ENCODE assay signal across 33 cellular contexts in genomic region chr2:44836916-44837315, GRCh38.
"Had no signal": no experiment of that assay in that cellular context is flagged by ENCODE, and none has a peak within 500 bp of the region (broad histone marks: within the 10 kb centered on the region; RNA-seq: fewer than 3 reads in every experiment).

No MANE protein-coding gene starts in this region.

- ATAC-seq: PC-3 had no signal

- H3K4me3 Mint-ChIP-seq: activated CD4-positive, alpha-beta memory T cell treated with anti-CD3 and anti-CD28 coated beads for 36 hours; activated CD4-positive, alpha-beta T cell treated with anti-CD3 and anti-CD28 coated beads, Interleukin-2, amount 10 ng/mL, durations not matched to agents 7 days and 5 days; activated CD8-positive, alpha-beta memory T cell treated with anti-CD3 and anti-CD28 coated beads, Interleukin-2, amount 10 ng/mL, durations not matched to agents 7 days and 5 days; activated naive CD8-positive, alpha-beta T cell treated with anti-CD3 and anti-CD28 coated beads for 36 hours; activated T-helper 1 cell treated with anti-CD3 and anti-CD28 coated beads, Interleukin-12 subunit alpha, Interleukin-12 subunit beta, Interleukin-2, Interleukin-4 antibody, amounts not matched to agents 30 ng/mL and 10 ng/mL and 1 ng/mL, durations not matched to agents 14 hours and 24 hours and 36 hours; central memory CD8-positive, alpha-beta T cell; IgD-negative memory B cell; T-helper 1 cell treated with Interleukin-12 subunit alpha and Interleukin-12 subunit beta and Interleukin-4 antibody, amounts not matched to agents 30 μg/mL and 1 μg/mL, for 36 hours had no signal

- H3K9ac ChIP-seq: SK-N-SH had no signal

- H3K9me3 Mint-ChIP-seq: activated CD4-positive, alpha-beta memory T cell treated with anti-CD3 and anti-CD28 coated beads for 36 hours; central memory CD8-positive, alpha-beta T cell; T-helper 1 cell treated with Interleukin-12 subunit alpha and Interleukin-12 subunit beta and Interleukin-4 antibody, amounts not matched to agents 30 μg/mL and 1 μg/mL, for 36 hours; T-helper 2 cell treated with Interferon-gamma antibody and Interleukin-4, amounts not matched to agents 5 μg/mL and 100 μg/mL, for 36 hours had no signal

- H3K4me1 Mint-ChIP-seq: central memory CD8-positive, alpha-beta T cell had no signal

- H3K4me3 ChIP-seq: Peyer's patch, SJSA1 had no signal

- DNase-seq: activated effector memory CD4-positive, alpha-beta T cell treated with anti-CD3 and anti-CD28 coated beads, Interleukin-2, amount 50 U/mL, for 16 hours; activated naive CD4-positive, alpha-beta T cell; activated naive CD4-positive, alpha-beta T cell treated with anti-CD3 and anti-CD28 coated beads, Interleukin-2, amount 50 U/mL, for 16 hours; activated T-cell treated with anti-CD3 and anti-CD28 coated beads, Interleukin-2, amount 50 U/mL, for 1 hour; amniotic stem cell; aorta; brain microvascular endothelial cell; Karpas-422; KBM-7; NCI-H1105; NCI-H1417 treated with DMSO at 0.1 percent for 48 hours; NCI-H187 treated with DMSO at 0.1 percent for 48 hours; NCI-H2081; NCI-H226; NCI-H446 treated with DMSO at 0.1 percent for 48 hours; NCI-H524; NCI-H69; NCI-H82; PC-3; Peyer's patch; RPMI8226; SHP77 treated with DMSO at 0.1 percent for 48 hours; SK-N-SH had no signal

- H3K4me2 ChIP-seq: SK-N-SH had no signal

- H3K4me1 ChIP-seq: Peyer's patch, SJSA1 had no signal

- H3K27ac ChIP-seq: brain microvascular endothelial cell, Peyer's patch, SJSA1 had no signal

- H3K27me3 ChIP-seq: brain microvascular endothelial cell, Peyer's patch, SJSA1 had no signal

- H3K27ac Mint-ChIP-seq: activated CD4-positive, alpha-beta T cell treated with anti-CD3 and anti-CD28 coated beads, Interleukin-2, amount 10 ng/mL, durations not matched to agents 7 days and 5 days; activated naive CD8-positive, alpha-beta T cell treated with anti-CD3 and anti-CD28 coated beads for 36 hours; IgD-negative memory B cell had no signal

- H3K36me3 Mint-ChIP-seq: activated CD4-positive, alpha-beta memory T cell treated with anti-CD3 and anti-CD28 coated beads for 36 hours; activated naive CD8-positive, alpha-beta T cell treated with anti-CD3 and anti-CD28 coated beads for 36 hours; IgD-negative memory B cell had no signal

- H3K36me3 ChIP-seq: brain microvascular endothelial cell, Peyer's patch, SJSA1 had no signal

- H3K9me3 ChIP-seq: Peyer's patch, SJSA1, SK-N-SH had no signal

- H3K27me3 Mint-ChIP-seq: activated CD4-positive, alpha-beta T cell treated with anti-CD3 and anti-CD28 coated beads, Interleukin-2, amount 10 ng/mL, durations not matched to agents 7 days and 5 days; activated naive CD8-positive, alpha-beta T cell treated with anti-CD3 and anti-CD28 coated beads for 36 hours; IgD-negative memory B cell had no signal
